In the genomic region with DNA sequence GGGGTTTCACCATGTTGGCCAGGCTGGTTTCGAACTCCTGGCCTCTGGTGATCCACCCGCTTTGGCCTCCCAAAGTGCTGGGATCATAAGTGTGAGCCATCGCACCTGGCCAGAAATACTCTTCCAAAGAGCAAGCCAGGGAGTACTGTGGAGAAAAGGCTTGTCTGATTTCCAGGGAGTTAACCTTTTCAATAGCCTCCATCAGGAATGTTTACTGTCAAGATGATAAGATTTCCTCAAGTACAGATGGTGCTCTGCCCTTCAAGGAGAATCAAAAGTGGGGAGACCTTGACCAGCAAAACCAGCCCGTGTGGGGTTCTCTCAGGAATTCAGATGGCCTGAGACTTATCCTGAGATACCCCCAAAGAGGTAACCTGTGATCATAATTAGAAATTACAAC, we compare ENCODE assay signal across 1 cellular context.
TF ChIP-seq lines count a peak whose summit lies in the region.

No MANE protein-coding gene starts in this region.

TF ChIP-seq in GM12878, 131 proteins besides CTCF, POLR2A, EP300 and RAD21 (continued from another document):
- TF ChIP-seq, protein P1, sequence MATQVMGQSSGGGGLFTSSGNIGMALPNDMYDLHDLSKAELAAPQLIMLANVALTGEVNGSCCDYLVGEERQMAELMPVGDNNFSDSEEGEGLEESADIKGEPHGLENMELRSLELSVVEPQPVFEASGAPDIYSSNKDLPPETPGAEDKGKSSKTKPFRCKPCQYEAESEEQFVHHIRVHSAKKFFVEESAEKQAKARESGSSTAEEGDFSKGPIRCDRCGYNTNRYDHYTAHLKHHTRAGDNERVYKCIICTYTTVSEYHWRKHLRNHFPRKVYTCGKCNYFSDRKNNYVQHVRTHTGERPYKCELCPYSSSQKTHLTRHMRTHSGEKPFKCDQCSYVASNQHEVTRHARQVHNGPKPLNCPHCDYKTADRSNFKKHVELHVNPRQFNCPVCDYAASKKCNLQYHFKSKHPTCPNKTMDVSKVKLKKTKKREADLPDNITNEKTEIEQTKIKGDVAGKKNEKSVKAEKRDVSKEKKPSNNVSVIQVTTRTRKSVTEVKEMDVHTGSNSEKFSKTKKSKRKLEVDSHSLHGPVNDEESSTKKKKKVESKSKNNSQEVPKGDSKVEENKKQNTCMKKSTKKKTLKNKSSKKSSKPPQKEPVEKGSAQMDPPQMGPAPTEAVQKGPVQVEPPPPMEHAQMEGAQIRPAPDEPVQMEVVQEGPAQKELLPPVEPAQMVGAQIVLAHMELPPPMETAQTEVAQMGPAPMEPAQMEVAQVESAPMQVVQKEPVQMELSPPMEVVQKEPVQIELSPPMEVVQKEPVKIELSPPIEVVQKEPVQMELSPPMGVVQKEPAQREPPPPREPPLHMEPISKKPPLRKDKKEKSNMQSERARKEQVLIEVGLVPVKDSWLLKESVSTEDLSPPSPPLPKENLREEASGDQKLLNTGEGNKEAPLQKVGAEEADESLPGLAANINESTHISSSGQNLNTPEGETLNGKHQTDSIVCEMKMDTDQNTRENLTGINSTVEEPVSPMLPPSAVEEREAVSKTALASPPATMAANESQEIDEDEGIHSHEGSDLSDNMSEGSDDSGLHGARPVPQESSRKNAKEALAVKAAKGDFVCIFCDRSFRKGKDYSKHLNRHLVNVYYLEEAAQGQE (IDR thresholded peaks at IDR 0.05; ENCODE audit: low read depth, low read length), result no peak
- TF ChIP-seq HCFC1 (IDR thresholded peaks at IDR 0.05; ENCODE audit: low read length), result no peak
- TF ChIP-seq CREM (IDR thresholded peaks at IDR 0.05; ENCODE audit: low read depth), result no peak
- TF ChIP-seq YBX1 (IDR thresholded peaks at IDR 0.05), result no peak
- 0 out of 2 replicates have a peak, but pooled peaks have one; percentile 18 for TF ChIP-seq DPF2 (IDR thresholded peaks at IDR 0.05)
- no peak for TF ChIP-seq RCOR1 (conservative IDR thresholded peaks at IDR 0.05; ENCODE audit: low read depth, low read length)
- TF ChIP-seq, protein P2, sequence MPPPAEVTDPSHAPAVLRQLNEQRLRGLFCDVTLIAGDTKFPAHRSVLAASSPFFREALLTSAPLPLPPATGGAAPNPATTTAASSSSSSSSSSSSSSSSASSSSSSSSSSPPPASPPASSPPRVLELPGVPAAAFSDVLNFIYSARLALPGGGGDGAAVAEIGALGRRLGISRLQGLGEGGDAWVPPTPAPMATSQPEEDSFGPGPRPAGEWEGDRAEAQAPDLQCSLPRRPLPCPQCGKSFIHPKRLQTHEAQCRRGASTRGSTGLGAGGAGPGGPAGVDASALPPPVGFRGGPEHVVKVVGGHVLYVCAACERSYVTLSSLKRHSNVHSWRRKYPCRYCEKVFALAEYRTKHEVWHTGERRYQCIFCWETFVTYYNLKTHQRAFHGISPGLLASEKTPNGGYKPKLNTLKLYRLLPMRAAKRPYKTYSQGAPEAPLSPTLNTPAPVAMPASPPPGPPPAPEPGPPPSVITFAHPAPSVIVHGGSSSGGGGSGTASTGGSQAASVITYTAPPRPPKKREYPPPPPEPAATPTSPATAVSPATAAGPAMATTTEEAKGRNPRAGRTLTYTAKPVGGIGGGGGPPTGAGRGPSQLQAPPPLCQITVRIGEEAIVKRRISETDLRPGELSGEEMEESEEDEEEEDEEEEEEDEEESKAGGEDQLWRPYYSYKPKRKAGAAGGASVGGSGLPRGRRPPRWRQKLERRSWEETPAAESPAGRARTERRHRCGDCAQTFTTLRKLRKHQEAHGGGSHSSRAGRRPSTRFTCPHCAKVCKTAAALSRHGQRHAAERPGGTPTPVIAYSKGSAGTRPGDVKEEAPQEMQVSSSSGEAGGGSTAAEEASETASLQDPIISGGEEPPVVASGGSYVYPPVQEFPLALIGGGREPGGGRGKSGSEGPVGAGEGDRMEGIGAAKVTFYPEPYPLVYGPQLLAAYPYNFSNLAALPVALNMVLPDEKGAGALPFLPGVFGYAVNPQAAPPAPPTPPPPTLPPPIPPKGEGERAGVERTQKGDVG (CRISPR knock-in tag; IDR thresholded peaks at IDR 0.05), result 0 out of 2 replicates have a peak, but pooled peaks have one; percentile 48
TF ChIP-seq in GM12878: peak in this region for 2.
